Comparison of ENCODE assay signal across 10 cellular contexts in genomic region chr9:34958411-34958982, GRCh38. TPM values are rescaled to one million over a fixed set of nuclear protein-coding genes. Genes with fewer than 3 reads are reported as not detected.
DNase-seq lines count a peak whose midpoint lies in the region; ATAC-seq and TF ChIP-seq lines count a peak whose summit lies in the region.
"Had no signal": no experiment of that assay in that cellular context is flagged by ENCODE, and none has a peak within 500 bp of the region (broad histone marks: within the 10 kb centered on the region; RNA-seq: fewer than 3 reads in every experiment).

No MANE protein-coding gene starts in this region.

- H3K79me2 ChIP-seq in hepatocyte: no peaks in the 10 kb centered on the region

- H3K4me1 ChIP-seq in hepatocyte (ENCODE audit: insufficient read depth): no peaks in the 10 kb centered on the region

- ATAC-seq in GM18498 (IDR thresholded peaks at IDR 0.05; ENCODE audit: unreplicated experiment) (peak; percentile 23), HG02763 (IDR thresholded peaks at IDR 0.05; ENCODE audit: unreplicated experiment) (no peak)

- no peak for TF ChIP-seq CTCF in hepatocyte (IDR thresholded peaks at IDR 0.05; ENCODE audit: poor library complexity)

- H3K36me3 ChIP-seq in SK-N-MC (ENCODE audit: insufficient read depth, low read length) (no peaks in the 10 kb centered on the region), hepatocyte (replicated peaks; ENCODE audit: insufficient read depth, low read depth) (no peaks in the 10 kb centered on the region)

- H3K9me3 ChIP-seq in SK-N-MC (ENCODE audit: low read depth, low read length) (no peaks in the 10 kb centered on the region), hepatocyte (ENCODE audit: low read depth) (no peaks in the 10 kb centered on the region)

- peaks cover 60% of the 10 kb centered on the region for H3K27me3 ChIP-seq in hepatocyte

- no peak overlapping the region for H2AFZ ChIP-seq in hepatocyte

- no peaks in the 10 kb centered on the region for H4K20me1 ChIP-seq in hepatocyte (ENCODE audit: insufficient read depth, poor library complexity, severe bottlenecking)

- peak overlapping the region; percentile 93 for H3K4me2 ChIP-seq in hepatocyte

- H3K9me2 ChIP-seq in hepatocyte (replicated peaks; ENCODE audit: insufficient read depth): no peaks in the 10 kb centered on the region

- H3K27ac ChIP-seq in SK-N-MC (no peak overlapping the region), hepatocyte (no peak overlapping the region)

- H3K4me3 ChIP-seq in SK-N-MC (peak overlapping the region; percentile 54), hepatocyte (no peak overlapping the region), skeletal muscle cell (ENCODE audit: low read depth, low read length) (peak overlapping the region; percentile 32)

- 28% methylated on average over 10 of the region's 21 CpGs for WGBS in hepatocyte (ENCODE audit: low lambda C conversion rate, missing lambda C conversion rate)

- no peak overlapping the region for H3K9ac ChIP-seq in SK-N-MC (ENCODE audit: insufficient read length)

- no peak for DNase-seq in SK-N-MC (ENCODE audit: low read depth, low spot score)
- DNase-seq in hepatocyte (ENCODE audit: low spot score): no peak
- no peak for DNase-seq in skeletal muscle cell (ENCODE audit: low read depth)
- no peak for DNase-seq in NCI-H748 treated with DMSO at 0.1 percent for 48 hours (lab: John Stamatoyannopoulos, UW)
- no peak for DNase-seq in NCI-H526 (lab: John Stamatoyannopoulos, UW)
- DNase-seq in NCI-H524 (lab: John Stamatoyannopoulos, UW): no peak
- DNase-seq: cerebellar nuclear complex, NCI-H1436 treated with DMSO at 0.1 percent for 48 hours had no signal

RNA-seq across cellular contexts. Expression of gene PHF24, which starts 0.4 kb away (rescaled TPM):
- 0.08 and 0.67 TPM in 2 replicates for total RNA-seq in hepatocyte
- 0.06 and 0.11 TPM in 2 replicates for polyA plus RNA-seq in hepatocyte

RNA-seq across cellular contexts. Expression of gene DNAJB5, which starts 31.0 kb away (rescaled TPM):
- total RNA-seq in hepatocyte: 7.6 and 8.2 TPM in 2 replicates
- 6.0 and 7.0 TPM in 2 replicates for polyA plus RNA-seq in hepatocyte
